1 cellular context compared by ENCODE assay signal in the genomic region with DNA sequence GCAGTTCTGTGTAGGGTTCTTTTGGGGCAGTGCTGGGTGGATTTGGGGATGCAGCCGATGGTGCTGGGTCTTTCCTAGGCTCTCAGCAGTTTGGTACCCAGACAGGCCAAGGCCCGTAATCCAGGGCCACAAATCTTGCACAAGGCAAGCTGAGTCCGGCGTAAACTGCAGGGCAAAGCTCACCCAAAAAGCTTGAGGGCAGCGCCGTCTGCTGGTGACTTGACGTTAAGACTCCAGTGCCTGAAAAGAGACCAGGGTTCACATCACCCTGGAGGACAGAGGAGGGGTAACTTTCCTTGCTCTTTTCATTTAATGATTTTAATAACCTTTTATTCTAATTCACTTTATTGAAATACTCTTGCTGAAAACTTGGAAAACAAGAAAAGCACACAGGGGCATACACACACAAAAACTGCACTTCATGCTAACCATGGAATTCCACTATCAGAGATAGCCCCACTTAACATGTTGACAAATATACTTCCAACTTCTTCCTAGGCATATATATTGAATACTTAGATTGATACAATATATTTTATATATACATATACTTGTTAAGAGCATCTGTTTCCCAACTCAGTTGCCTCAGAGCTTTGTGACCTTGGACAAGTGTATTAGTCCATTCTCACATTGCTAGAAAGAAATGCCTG.
TF ChIP-seq lines count a peak whose summit lies in the region.

No MANE protein-coding gene starts in this region.

TF ChIP-seq in HepG2, 621 proteins besides CTCF, POLR2A, EP300 and RAD21 (continued from another document and continues in another):
- TF ChIP-seq, protein P1, sequence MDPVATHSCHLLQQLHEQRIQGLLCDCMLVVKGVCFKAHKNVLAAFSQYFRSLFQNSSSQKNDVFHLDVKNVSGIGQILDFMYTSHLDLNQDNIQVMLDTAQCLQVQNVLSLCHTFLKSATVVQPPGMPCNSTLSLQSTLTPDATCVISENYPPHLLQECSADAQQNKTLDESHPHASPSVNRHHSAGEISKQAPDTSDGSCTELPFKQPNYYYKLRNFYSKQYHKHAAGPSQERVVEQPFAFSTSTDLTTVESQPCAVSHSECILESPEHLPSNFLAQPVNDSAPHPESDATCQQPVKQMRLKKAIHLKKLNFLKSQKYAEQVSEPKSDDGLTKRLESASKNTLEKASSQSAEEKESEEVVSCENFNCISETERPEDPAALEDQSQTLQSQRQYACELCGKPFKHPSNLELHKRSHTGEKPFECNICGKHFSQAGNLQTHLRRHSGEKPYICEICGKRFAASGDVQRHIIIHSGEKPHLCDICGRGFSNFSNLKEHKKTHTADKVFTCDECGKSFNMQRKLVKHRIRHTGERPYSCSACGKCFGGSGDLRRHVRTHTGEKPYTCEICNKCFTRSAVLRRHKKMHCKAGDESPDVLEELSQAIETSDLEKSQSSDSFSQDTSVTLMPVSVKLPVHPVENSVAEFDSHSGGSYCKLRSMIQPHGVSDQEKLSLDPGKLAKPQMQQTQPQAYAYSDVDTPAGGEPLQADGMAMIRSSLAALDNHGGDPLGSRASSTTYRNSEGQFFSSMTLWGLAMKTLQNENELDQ (CRISPR knock-in tag; IDR thresholded peaks at IDR 0.05; ENCODE audit: borderline replicate concordance), result no peak
- TF ChIP-seq GZF1 (CRISPR knock-in tag; IDR thresholded peaks at IDR 0.05) (no peak), FIP1L1 (IDR thresholded peaks at IDR 0.05; ENCODE audit: borderline replicate concordance, insufficient read depth, low read depth, low read length) (no peak), ARID3A (IDR thresholded peaks at IDR 0.05; ENCODE audit: low read depth, low read length) (0 out of 2 replicates have a peak, but pooled peaks have one; percentile 27), ZNF562 (CRISPR knock-in tag; IDR thresholded peaks at IDR 0.05; ENCODE audit: borderline replicate concordance) (no peak), KDM5B (CRISPR knock-in tag; IDR thresholded peaks at IDR 0.05; ENCODE audit: borderline replicate concordance) (no peak; the same call in 1 of the 2 replicates), ZNF549 (CRISPR knock-in tag; IDR thresholded peaks at IDR 0.05) (no peak), TBX2 (CRISPR knock-in tag; IDR thresholded peaks at IDR 0.05; ENCODE audit: borderline replicate concordance) (no peak), ESRRA (CRISPR knock-in tag; IDR thresholded peaks at IDR 0.05; ENCODE audit: low read depth) (no peak), ZNF83 (CRISPR knock-in tag; IDR thresholded peaks at IDR 0.05; ENCODE audit: borderline replicate concordance) (no peak), ARNT2 (CRISPR knock-in tag; IDR thresholded peaks at IDR 0.05; ENCODE audit: low read depth) (no peak), STAG1 (CRISPR knock-in tag; IDR thresholded peaks at IDR 0.05) (peak; percentile 99), SP4 (CRISPR knock-in tag; IDR thresholded peaks at IDR 0.05) (no peak), WIZ (CRISPR knock-in tag; IDR thresholded peaks at IDR 0.05) (no peak), RFXANK (CRISPR knock-in tag; IDR thresholded peaks at IDR 0.05) (0 out of 2 replicates have a peak, but pooled peaks have one; percentile 41), PATZ1 (CRISPR knock-in tag; IDR thresholded peaks at IDR 0.05) (0 out of 2 replicates have a peak, but pooled peaks have one; percentile 21), ETV6 (CRISPR knock-in tag; conservative IDR thresholded peaks at IDR 0.05) (no peak), LCORL (IDR thresholded peaks at IDR 0.05) (no peak), LCORL (CRISPR knock-in tag; IDR thresholded peaks at IDR 0.05) (peak; percentile 49; the same call in 1 of the 2 replicates), ZNF274 (CRISPR knock-in tag; IDR thresholded peaks at IDR 0.05) (no peak), DR1 (CRISPR knock-in tag; IDR thresholded peaks at IDR 0.05) (no peak), ZIK1 (CRISPR knock-in tag; IDR thresholded peaks at IDR 0.05; ENCODE audit: borderline replicate concordance, low read depth) (no peak), XRCC5 (optimal IDR thresholded peaks at IDR 0.05; ENCODE audit: low read length) (peak; percentile 86), PPARG (CRISPR knock-in tag; conservative IDR thresholded peaks at IDR 0.05) (0 out of 2 replicates have a peak, but pooled peaks have one; percentile 49), ZNF354B (CRISPR knock-in tag; IDR thresholded peaks at IDR 0.05) (no peak), ZNF703 (CRISPR knock-in tag; IDR thresholded peaks at IDR 0.05; ENCODE audit: borderline replicate concordance) (no peak), HIVEP1 (CRISPR knock-in tag; IDR thresholded peaks at IDR 0.05) (no peak), HOXA5 (CRISPR knock-in tag; IDR thresholded peaks at IDR 0.05) (no peak), ZNF496 (CRISPR knock-in tag; IDR thresholded peaks at IDR 0.05; ENCODE audit: insufficient replicate concordance) (no peak), NCOR1 (IDR thresholded peaks at IDR 0.05; ENCODE audit: borderline replicate concordance, low read length) (0 out of 2 replicates have a peak, but pooled peaks have one; percentile 21), ZSCAN25 (CRISPR knock-in tag; IDR thresholded peaks at IDR 0.05) (peak; percentile 76; the same call in 1 of the 2 replicates), TARDBP (CRISPR knock-in tag; IDR thresholded peaks at IDR 0.05) (peak; percentile 50; the same call in 1 of the 2 replicates)
- TF ChIP-seq, protein P2, sequence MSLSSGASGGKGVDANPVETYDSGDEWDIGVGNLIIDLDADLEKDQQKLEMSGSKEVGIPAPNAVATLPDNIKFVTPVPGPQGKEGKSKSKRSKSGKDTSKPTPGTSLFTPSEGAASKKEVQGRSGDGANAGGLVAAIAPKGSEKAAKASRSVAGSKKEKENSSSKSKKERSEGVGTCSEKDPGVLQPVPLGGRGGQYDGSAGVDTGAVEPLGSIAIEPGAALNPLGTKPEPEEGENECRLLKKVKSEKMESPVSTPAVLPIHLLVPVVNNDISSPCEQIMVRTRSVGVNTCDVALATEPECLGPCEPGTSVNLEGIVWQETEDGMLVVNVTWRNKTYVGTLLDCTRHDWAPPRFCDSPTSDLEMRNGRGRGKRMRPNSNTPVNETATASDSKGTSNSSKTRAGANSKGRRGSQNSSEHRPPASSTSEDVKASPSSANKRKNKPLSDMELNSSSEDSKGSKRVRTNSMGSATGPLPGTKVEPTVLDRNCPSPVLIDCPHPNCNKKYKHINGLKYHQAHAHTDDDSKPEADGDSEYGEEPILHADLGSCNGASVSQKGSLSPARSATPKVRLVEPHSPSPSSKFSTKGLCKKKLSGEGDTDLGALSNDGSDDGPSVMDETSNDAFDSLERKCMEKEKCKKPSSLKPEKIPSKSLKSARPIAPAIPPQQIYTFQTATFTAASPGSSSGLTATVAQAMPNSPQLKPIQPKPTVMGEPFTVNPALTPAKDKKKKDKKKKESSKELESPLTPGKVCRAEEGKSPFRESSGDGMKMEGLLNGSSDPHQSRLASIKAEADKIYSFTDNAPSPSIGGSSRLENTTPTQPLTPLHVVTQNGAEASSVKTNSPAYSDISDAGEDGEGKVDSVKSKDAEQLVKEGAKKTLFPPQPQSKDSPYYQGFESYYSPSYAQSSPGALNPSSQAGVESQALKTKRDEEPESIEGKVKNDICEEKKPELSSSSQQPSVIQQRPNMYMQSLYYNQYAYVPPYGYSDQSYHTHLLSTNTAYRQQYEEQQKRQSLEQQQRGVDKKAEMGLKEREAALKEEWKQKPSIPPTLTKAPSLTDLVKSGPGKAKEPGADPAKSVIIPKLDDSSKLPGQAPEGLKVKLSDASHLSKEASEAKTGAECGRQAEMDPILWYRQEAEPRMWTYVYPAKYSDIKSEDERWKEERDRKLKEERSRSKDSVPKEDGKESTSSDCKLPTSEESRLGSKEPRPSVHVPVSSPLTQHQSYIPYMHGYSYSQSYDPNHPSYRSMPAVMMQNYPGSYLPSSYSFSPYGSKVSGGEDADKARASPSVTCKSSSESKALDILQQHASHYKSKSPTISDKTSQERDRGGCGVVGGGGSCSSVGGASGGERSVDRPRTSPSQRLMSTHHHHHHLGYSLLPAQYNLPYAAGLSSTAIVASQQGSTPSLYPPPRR (CRISPR knock-in tag; IDR thresholded peaks at IDR 0.05; ENCODE audit: borderline replicate concordance), result no peak
- TF ChIP-seq, protein P3, sequence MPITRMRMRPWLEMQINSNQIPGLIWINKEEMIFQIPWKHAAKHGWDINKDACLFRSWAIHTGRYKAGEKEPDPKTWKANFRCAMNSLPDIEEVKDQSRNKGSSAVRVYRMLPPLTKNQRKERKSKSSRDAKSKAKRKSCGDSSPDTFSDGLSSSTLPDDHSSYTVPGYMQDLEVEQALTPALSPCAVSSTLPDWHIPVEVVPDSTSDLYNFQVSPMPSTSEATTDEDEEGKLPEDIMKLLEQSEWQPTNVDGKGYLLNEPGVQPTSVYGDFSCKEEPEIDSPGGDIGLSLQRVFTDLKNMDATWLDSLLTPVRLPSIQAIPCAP (CRISPR knock-in tag; IDR thresholded peaks at IDR 0.05; ENCODE audit: low read depth), result no peak
- TF ChIP-seq, protein P4, sequence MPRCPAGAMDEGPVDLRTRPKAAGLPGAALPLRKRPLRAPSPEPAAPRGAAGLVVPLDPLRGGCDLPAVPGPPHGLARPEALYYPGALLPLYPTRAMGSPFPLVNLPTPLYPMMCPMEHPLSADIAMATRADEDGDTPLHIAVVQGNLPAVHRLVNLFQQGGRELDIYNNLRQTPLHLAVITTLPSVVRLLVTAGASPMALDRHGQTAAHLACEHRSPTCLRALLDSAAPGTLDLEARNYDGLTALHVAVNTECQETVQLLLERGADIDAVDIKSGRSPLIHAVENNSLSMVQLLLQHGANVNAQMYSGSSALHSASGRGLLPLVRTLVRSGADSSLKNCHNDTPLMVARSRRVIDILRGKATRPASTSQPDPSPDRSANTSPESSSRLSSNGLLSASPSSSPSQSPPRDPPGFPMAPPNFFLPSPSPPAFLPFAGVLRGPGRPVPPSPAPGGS (CRISPR knock-in tag; IDR thresholded peaks at IDR 0.05), result no peak
- TF ChIP-seq, protein P5, sequence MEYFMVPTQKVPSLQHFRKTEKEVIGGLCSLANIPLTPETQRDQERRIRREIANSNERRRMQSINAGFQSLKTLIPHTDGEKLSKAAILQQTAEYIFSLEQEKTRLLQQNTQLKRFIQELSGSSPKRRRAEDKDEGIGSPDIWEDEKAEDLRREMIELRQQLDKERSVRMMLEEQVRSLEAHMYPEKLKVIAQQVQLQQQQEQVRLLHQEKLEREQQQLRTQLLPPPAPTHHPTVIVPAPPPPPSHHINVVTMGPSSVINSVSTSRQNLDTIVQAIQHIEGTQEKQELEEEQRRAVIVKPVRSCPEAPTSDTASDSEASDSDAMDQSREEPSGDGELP (IDR thresholded peaks at IDR 0.05; ENCODE audit: borderline replicate concordance, low read depth), result no peak
- TF ChIP-seq, protein P6, sequence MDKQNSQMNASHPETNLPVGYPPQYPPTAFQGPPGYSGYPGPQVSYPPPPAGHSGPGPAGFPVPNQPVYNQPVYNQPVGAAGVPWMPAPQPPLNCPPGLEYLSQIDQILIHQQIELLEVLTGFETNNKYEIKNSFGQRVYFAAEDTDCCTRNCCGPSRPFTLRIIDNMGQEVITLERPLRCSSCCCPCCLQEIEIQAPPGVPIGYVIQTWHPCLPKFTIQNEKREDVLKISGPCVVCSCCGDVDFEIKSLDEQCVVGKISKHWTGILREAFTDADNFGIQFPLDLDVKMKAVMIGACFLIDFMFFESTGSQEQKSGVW (CRISPR knock-in tag; IDR thresholded peaks at IDR 0.05; ENCODE audit: borderline replicate concordance), result no peak
- TF ChIP-seq, protein P7, sequence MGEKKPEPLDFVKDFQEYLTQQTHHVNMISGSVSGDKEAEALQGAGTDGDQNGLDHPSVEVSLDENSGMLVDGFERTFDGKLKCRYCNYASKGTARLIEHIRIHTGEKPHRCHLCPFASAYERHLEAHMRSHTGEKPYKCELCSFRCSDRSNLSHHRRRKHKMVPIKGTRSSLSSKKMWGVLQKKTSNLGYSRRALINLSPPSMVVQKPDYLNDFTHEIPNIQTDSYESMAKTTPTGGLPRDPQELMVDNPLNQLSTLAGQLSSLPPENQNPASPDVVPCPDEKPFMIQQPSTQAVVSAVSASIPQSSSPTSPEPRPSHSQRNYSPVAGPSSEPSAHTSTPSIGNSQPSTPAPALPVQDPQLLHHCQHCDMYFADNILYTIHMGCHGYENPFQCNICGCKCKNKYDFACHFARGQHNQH (CRISPR knock-in tag; IDR thresholded peaks at IDR 0.05), result no peak
- TF ChIP-seq, protein P8, sequence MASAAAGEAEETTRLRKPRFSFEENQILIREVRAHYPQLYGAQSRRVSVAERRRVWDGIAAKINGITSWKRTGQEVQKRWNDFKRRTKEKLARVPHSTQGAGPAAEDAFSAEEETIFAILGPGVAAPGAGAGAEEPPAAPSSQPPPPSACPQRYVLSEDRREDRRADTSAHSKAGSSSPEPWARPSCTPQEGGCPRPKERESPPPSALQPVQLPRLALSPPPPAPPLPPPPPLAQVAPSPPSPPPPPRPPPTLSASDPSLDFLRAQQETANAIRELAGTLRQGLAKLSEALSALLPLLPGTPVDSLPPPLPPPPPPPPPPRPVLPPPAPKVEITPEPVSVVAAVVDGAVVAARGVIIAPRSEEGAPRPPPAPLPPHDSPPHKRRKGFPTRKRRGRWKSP (CRISPR knock-in tag; IDR thresholded peaks at IDR 0.05), result 0 out of 2 replicates have a peak, but pooled peaks have one; percentile 49
